15 cellular contexts compared by ENCODE assay signal in genomic region chr6:81572020-81572419, GRCh38.
"Had no signal": no experiment of that assay in that cellular context is flagged by ENCODE, and none has a peak within 500 bp of the region (broad histone marks: within the 10 kb centered on the region; RNA-seq: fewer than 3 reads in every experiment).

No MANE protein-coding gene starts in this region.

- H3K9me3 ChIP-seq: ascending aorta, breast epithelium, psoas muscle, thyroid gland had no signal

- ATAC-seq: effector memory CD8-positive, alpha-beta T cell; psoas muscle; stimulated activated effector memory CD8-positive, alpha-beta T cell treated with anti-CD3 and anti-CD28 coated beads, Interleukin-12 subunit alpha, Interleukin-12 subunit beta, amount 100 ng/mL, for 72 hours had no signal

- H3K4me1 ChIP-seq: ascending aorta, breast epithelium, psoas muscle, thyroid gland had no signal

- H3K36me3 ChIP-seq: ascending aorta, breast epithelium, thyroid gland had no signal

- FAIRE-seq: keratinocyte had no signal

- DNase-seq: activated B cell treated with CpG ODN at 0.5 μM for 24 hours; activated CD4-positive, alpha-beta T cell treated with anti-CD3 and anti-CD28 coated beads, Interleukin-2, amount 10 ng/mL, durations not matched to agents 7 days and 5 days; activated CD8-positive, alpha-beta memory T cell treated with anti-CD3 and anti-CD28 coated beads for 24 hours; activated naive CD4-positive, alpha-beta T cell; activated naive CD8-positive, alpha-beta T cell treated with anti-CD3 and anti-CD28 coated beads, Interleukin-2, amount 10 ng/mL, durations not matched to agents 7 days and 5 days; dermis blood vessel endothelial cell; effector memory CD8-positive, alpha-beta T cell; hippocampal formation; psoas muscle; thyroid gland had no signal

- H3K27me3 ChIP-seq: ascending aorta, breast epithelium, thyroid gland had no signal

- H3K27ac ChIP-seq: ascending aorta, breast epithelium, epithelial cell of prostate, psoas muscle, thyroid gland had no signal

- H3K4me3 ChIP-seq: ascending aorta, breast epithelium, psoas muscle, thyroid gland had no signal
